ENCODE assay signal across 30 cellular contexts in genomic region chr20:56324806-56325205, GRCh38.
"Had no signal": no experiment of that assay in that cellular context is flagged by ENCODE, and none has a peak within 500 bp of the region (broad histone marks: within the 10 kb centered on the region; RNA-seq: fewer than 3 reads in every experiment).

No MANE protein-coding gene starts in this region.

- H3K4me3 Mint-ChIP-seq: naive B cell; naive thymus-derived CD8-positive, alpha-beta T cell; natural killer cell treated with Interleukin-12 subunit alpha and Interleukin-12 subunit beta and Interleukin-15 and Interleukin-18, amount 100 ng/mL, for 72 hours; nephron progenitor cell; neural crest cell; stimulated activated memory B cell treated with anti-CD40 and anti-IgM and Interleukin-4, amounts not matched to agents 10 μg/mL and 1 μg/mL and 100 μg/mL, for 72 hours; stimulated activated naive CD8-positive, alpha-beta T cell treated with anti-CD3 and anti-CD28 coated beads, Interleukin-15, amount 100 ng/mL, for 72 hours; type B pancreatic cell had no signal

- H3K4me3 ChIP-seq: psoas muscle, skin epidermis, smooth muscle cell, spleen, tibial artery, transverse colon, upper lobe of right lung, uterus had no signal

- H3K4me2 ChIP-seq: smooth muscle cell had no signal

- H3K79me2 ChIP-seq: parathyroid adenoma had no signal

- H3K36me3 ChIP-seq: neutrophil, spleen, tibial artery, transverse colon, upper lobe of right lung, uterus had no signal

- H3K4me1 ChIP-seq: parathyroid adenoma, psoas muscle, spleen, tibial artery, transverse colon, upper lobe of right lung, uterus had no signal

- H3K27ac Mint-ChIP-seq: naive B cell; naive thymus-derived CD8-positive, alpha-beta T cell; natural killer cell treated with Interleukin-12 subunit alpha and Interleukin-12 subunit beta and Interleukin-15 and Interleukin-18, amount 100 ng/mL, for 72 hours; nephron progenitor cell; progenitor cell of endocrine pancreas; stimulated activated memory B cell treated with anti-CD40 and anti-IgM and Interleukin-4, amounts not matched to agents 10 μg/mL and 1 μg/mL and 100 μg/mL, for 72 hours; stimulated activated naive CD8-positive, alpha-beta T cell treated with anti-CD3 and anti-CD28 coated beads, Interleukin-15, amount 100 ng/mL, for 72 hours; type B pancreatic cell had no signal

- H3K27ac ChIP-seq: neutrophil, parathyroid adenoma, psoas muscle, skin epidermis, spleen, tibial artery, transverse colon, upper lobe of right lung, uterus had no signal

- ATAC-seq: naive thymus-derived CD8-positive, alpha-beta T cell; natural killer cell treated with Interleukin-12 subunit alpha and Interleukin-12 subunit beta and Interleukin-15 and Interleukin-18, amount 100 ng/mL, for 72 hours; psoas muscle; right cardiac atrium; sciatic nerve; stimulated activated memory B cell treated with anti-CD40 and anti-IgM and Interleukin-4, amounts not matched to agents 10 μg/mL and 1 μg/mL and 100 μg/mL, for 72 hours; stimulated activated naive CD8-positive, alpha-beta T cell treated with anti-CD3 and anti-CD28 coated beads, Interleukin-15, amount 100 ng/mL, for 72 hours; stimulated activated naive CD8-positive, alpha-beta T cell treated with anti-CD3 and anti-CD28 coated beads, Interleukin-15, Interleukin-2, amounts not matched to agents 100 U/mL and 50 U/mL, for 24 hours; upper lobe of right lung had no signal

- H3K4me1 Mint-ChIP-seq: naive B cell; naive thymus-derived CD8-positive, alpha-beta T cell; nephron progenitor cell; neural crest cell; stimulated activated memory B cell treated with anti-CD40 and anti-IgM and Interleukin-4, amounts not matched to agents 10 μg/mL and 1 μg/mL and 100 μg/mL, for 72 hours; stimulated activated naive CD8-positive, alpha-beta T cell treated with anti-CD3 and anti-CD28 coated beads, Interleukin-15, amount 100 ng/mL, for 72 hours had no signal

- H3K36me3 Mint-ChIP-seq: naive B cell; naive thymus-derived CD8-positive, alpha-beta T cell; natural killer cell treated with Interleukin-12 subunit alpha and Interleukin-12 subunit beta and Interleukin-15 and Interleukin-18, amount 100 ng/mL, for 72 hours; stimulated activated memory B cell treated with anti-CD40 and anti-IgM and Interleukin-4, amounts not matched to agents 10 μg/mL and 1 μg/mL and 100 μg/mL, for 72 hours; type B pancreatic cell had no signal

- H3K27me3 Mint-ChIP-seq: progenitor cell of endocrine pancreas, type B pancreatic cell had no signal

- H3K27me3 ChIP-seq: tibial artery, upper lobe of right lung, uterus had no signal

- H2AFZ ChIP-seq: parathyroid adenoma had no signal

- H3K9ac ChIP-seq: parathyroid adenoma had no signal

- DNase-seq: naive B cell; naive thymus-derived CD8-positive, alpha-beta T cell; nephron progenitor cell; nucleus accumbens; posterior cingulate gyrus; psoas muscle; right cardiac atrium; spleen; stimulated activated CD4-positive, alpha-beta T cell treated with anti-CD3 and anti-CD28 coated beads, Interleukin-12 subunit alpha, Interleukin-12 subunit beta, amount 100 ng/mL, for 4 hours; stimulated activated CD4-positive, alpha-beta T cell treated with anti-CD3 and anti-CD28 coated beads, Interleukin-1b, Interleukin-23, amount 100 ng/mL, for 48 hours; stimulated activated CD4-positive, alpha-beta T cell treated with anti-CD3 and anti-CD28 coated beads, Interleukin-4, amount 100 ng/mL, for 1 hour; stimulated activated CD4-positive, alpha-beta T cell treated with anti-CD3 and anti-CD28 coated beads, Interleukin-4, amount 100 ng/mL, for 4 hours; stimulated activated CD8-positive, alpha-beta memory T cell treated with anti-CD3 and anti-CD28 coated beads, Interleukin-4, amount 100 ng/mL, for 48 hours; stimulated activated naive CD4-positive, alpha-beta T cell; stimulated activated naive CD8-positive, alpha-beta T cell treated with anti-CD3 and anti-CD28 coated beads, Interleukin-15, amount 100 ng/mL, for 72 hours; stimulated activated naive CD8-positive, alpha-beta T cell treated with anti-CD3 and anti-CD28 coated beads, Interleukin-15, Interleukin-2, amounts not matched to agents 100 U/mL and 50 U/mL, for 24 hours; tibial artery; transverse colon; upper lobe of right lung; uterus had no signal

- H3K9me3 ChIP-seq: neutrophil, psoas muscle, spleen, tibial artery, transverse colon, upper lobe of right lung, uterus had no signal

- H3K9me3 Mint-ChIP-seq: natural killer cell treated with Interleukin-12 subunit alpha and Interleukin-12 subunit beta and Interleukin-15 and Interleukin-18, amount 100 ng/mL, for 72 hours; stimulated activated naive CD8-positive, alpha-beta T cell treated with anti-CD3 and anti-CD28 coated beads, Interleukin-15, amount 100 ng/mL, for 72 hours; type B pancreatic cell had no signal
